8 cellular contexts compared by ENCODE assay signal in genomic region chr1:157580179-157580827, GRCh38. TPM values are rescaled to one million over a fixed set of nuclear protein-coding genes. Genes with fewer than 3 reads are reported as not detected.
A peak's percentile ranks its signal among the peaks of the same experiment; 100 is the strongest.
DNase-seq lines count a peak whose midpoint lies in the region; ATAC-seq and TF ChIP-seq lines count a peak whose summit lies in the region.

No MANE protein-coding gene starts in this region.

- H3K4me1 Mint-ChIP-seq in T-helper 17 cell (peaks cover 4% of the 10 kb centered on the region), osteocyte (ENCODE audit: unreplicated experiment) (no peaks in the 10 kb centered on the region)
- no peaks in the 10 kb centered on the region for H3K4me1 Mint-ChIP-seq in activated CD4-positive, alpha-beta memory T cell treated with anti-CD3 and anti-CD28 coated beads, Interleukin-2, amount 10 ng/mL, durations not matched to agents 7 days and 5 days

- peaks cover 2% of the 10 kb centered on the region for H3K9me3 ChIP-seq in T-helper 17 cell (ENCODE audit: control insufficient read depth, low read length, poor library complexity, severe bottlenecking)

- peak overlapping the region; percentile 43 for H3K27ac Mint-ChIP-seq in T-helper 17 cell
- H3K27ac Mint-ChIP-seq in osteocyte (ENCODE audit: unreplicated experiment) = no peak overlapping the region
- no peak overlapping the region for H3K27ac Mint-ChIP-seq in activated CD4-positive, alpha-beta memory T cell treated with anti-CD3 and anti-CD28 coated beads, Interleukin-2, amount 10 ng/mL, durations not matched to agents 7 days and 5 days

- H3K36me3 Mint-ChIP-seq in T-helper 17 cell (ENCODE audit: low read depth) (peaks cover 2% of the 10 kb centered on the region), osteocyte (ENCODE audit: unreplicated experiment) (no peaks in the 10 kb centered on the region)
- H3K36me3 Mint-ChIP-seq in activated CD4-positive, alpha-beta memory T cell treated with anti-CD3 and anti-CD28 coated beads, Interleukin-2, amount 10 ng/mL, durations not matched to agents 7 days and 5 days (ENCODE audit: low read depth) = no peaks in the 10 kb centered on the region

- H3K9me3 Mint-ChIP-seq in osteocyte (ENCODE audit: unreplicated experiment) = no peaks in the 10 kb centered on the region
- no peaks in the 10 kb centered on the region for H3K9me3 Mint-ChIP-seq in activated CD4-positive, alpha-beta memory T cell treated with anti-CD3 and anti-CD28 coated beads, Interleukin-2, amount 10 ng/mL, durations not matched to agents 7 days and 5 days

- CTCF ChIA-PET in activated CD4-positive, alpha-beta memory T cell treated with anti-CD3 and anti-CD28 coated beads, Interleukin-2, amount 10 ng/mL, durations not matched to agents 7 days and 5 days (lab: Charles Lee) = interaction anchor here (0.6 to 2.0 kb wide), 19 partner anchors 8 to 547 kb away, joined by 3 to 14 read pairs (median 4); no protein-coding TSS in a partner anchor

- ATAC-seq in T-helper 17 cell (peak; percentile 27), HG03571 (IDR thresholded peaks at IDR 0.05; ENCODE audit: unreplicated experiment) (no peak)

- H3K4me3 ChIP-seq in GM12864 (ENCODE audit: low read depth, low read length) (no peak overlapping the region), fibroblast of pulmonary artery (replicated peaks; ENCODE audit: low read depth, low read length) (no peak overlapping the region)

- no peak overlapping the region for H3K4me3 Mint-ChIP-seq in T-helper 17 cell
- no peak overlapping the region for H3K4me3 Mint-ChIP-seq in osteocyte (ENCODE audit: unreplicated experiment)
- H3K4me3 Mint-ChIP-seq in activated CD4-positive, alpha-beta memory T cell treated with anti-CD3 and anti-CD28 coated beads, Interleukin-2, amount 10 ng/mL, durations not matched to agents 7 days and 5 days = no peak overlapping the region

- POLR2A ChIA-PET in activated CD4-positive, alpha-beta memory T cell treated with anti-CD3 and anti-CD28 coated beads, Interleukin-2, amount 10 ng/mL, durations not matched to agents 7 days and 5 days (lab: Charles Lee) = no interaction called here

- peaks cover 43% of the 10 kb centered on the region for H3K27me3 Mint-ChIP-seq in T-helper 17 cell
- peaks cover 13% of the 10 kb centered on the region for H3K27me3 Mint-ChIP-seq in osteocyte (ENCODE audit: unreplicated experiment)
- H3K27me3 Mint-ChIP-seq in activated CD4-positive, alpha-beta memory T cell treated with anti-CD3 and anti-CD28 coated beads, Interleukin-2, amount 10 ng/mL, durations not matched to agents 7 days and 5 days = peaks cover 15% of the 10 kb centered on the region

- peak; percentile 10 for DNase-seq in AG09319 (ENCODE audit: extremely low read depth, low read depth)
- DNase-seq in GM12864 (ENCODE audit: low read depth) = no peak
- peak; percentile 28 for DNase-seq in NCI-H128 (lab: John Stamatoyannopoulos, UW; ENCODE audit: unreplicated experiment)
- no peak for DNase-seq in T-helper 17 cell
- peak; percentile 70 for DNase-seq in fibroblast of pulmonary artery (ENCODE audit: low read depth)
- DNase-seq in osteocyte (ENCODE audit: extremely low spot score, unreplicated experiment) = no peak
- no peak for DNase-seq in activated CD4-positive, alpha-beta memory T cell treated with anti-CD3 and anti-CD28 coated beads, Interleukin-2, amount 10 ng/mL, durations not matched to agents 7 days and 5 days

- TF ChIP-seq CTCF in AG09319 (IDR thresholded peaks at IDR 0.05; ENCODE audit: low read depth, low read length) (peak; percentile 55), GM12864 (IDR thresholded peaks at IDR 0.05; ENCODE audit: low read depth, low read length, missing control alignments) (peak; percentile 75), fibroblast of pulmonary artery (IDR thresholded peaks at IDR 0.05; ENCODE audit: low read length, missing control alignments) (peak; percentile 72), osteocyte (IDR thresholded peaks at IDR 0.05) (peak; percentile 73)

RNA-seq across cellular contexts. Expression of gene FCRL4, which starts 17.6 kb away (rescaled TPM):
- not detected for total RNA-seq in T-helper 17 cell
- total RNA-seq in osteocyte = not detected in 2 replicates
- not detected for total RNA-seq in activated CD4-positive, alpha-beta memory T cell treated with anti-CD3 and anti-CD28 coated beads, Interleukin-2, amount 10 ng/mL, durations not matched to agents 7 days and 5 days

RNA-seq across cellular contexts. Expression of gene FCRL5, which starts 28.0 kb away (rescaled TPM):
- total RNA-seq in T-helper 17 cell (1 to 10 TPM in 1 of 2 donors, not detected in 1; 3.2 TPM), osteocyte (not detected in 2 replicates)
- not detected for total RNA-seq in activated CD4-positive, alpha-beta memory T cell treated with anti-CD3 and anti-CD28 coated beads, Interleukin-2, amount 10 ng/mL, durations not matched to agents 7 days and 5 days

Comparison
In these comparisons a context has a peak if more than half of its experiments do, and no peak if none do; other contexts are left out.
1. DNase-seq: peak in AG09319 (single experiment), NCI-H128 (single experiment) and fibroblast of pulmonary artery (single experiment); none in GM12864 (single experiment), T-helper 17 cell (0 of 3), osteocyte (single experiment) and activated CD4-positive, alpha-beta memory T cell treated with anti-CD3 and anti-CD28 coated beads, Interleukin-2, amount 10 ng/mL, durations not matched to agents 7 days and 5 days (single experiment).
2. Peak in every context shown above with its lines, with median percentiles within 50 percentile points of each other: CTCF ChIP-seq.